ENCODE assay signal across 1 cellular context in genomic region chr7:55614365-55614764, GRCh38.
TF ChIP-seq lines count a peak whose summit lies in the region.

No MANE protein-coding gene starts in this region.

TF ChIP-seq in K562, 482 proteins besides CTCF, POLR2A, EP300 and RAD21:
- TF ChIP-seq NFE2L1 (tag; IDR thresholded peaks at IDR 0.05; ENCODE audit: borderline replicate concordance, low read depth) (peak; percentile 33; the same call in 1 of the 2 replicates), MAFG (tag; conservative IDR thresholded peaks at IDR 0.05) (peak; percentile 31; the same call in 1 of the 2 replicates)
